In genomic region chr12:76643438-76643837, GRCh38 we compare ENCODE assay signal across 17 cellular contexts.
"Had no signal": no experiment of that assay in that cellular context is flagged by ENCODE, and none has a peak within 500 bp of the region (broad histone marks: within the 10 kb centered on the region; RNA-seq: fewer than 3 reads in every experiment).

No MANE protein-coding gene starts in this region.

- H3K9me3 Mint-ChIP-seq: activated T-helper 17 cell treated with anti-CD3 and anti-CD28 coated beads, Interleukin-2, amount 50 U/mL, for 72 hours; nephron; T-cell had no signal

- H3K4me1 Mint-ChIP-seq: activated T-helper 17 cell treated with anti-CD3 and anti-CD28 coated beads, Interleukin-2, amount 50 U/mL, for 72 hours; nephron; T-cell had no signal

- H3K36me3 Mint-ChIP-seq: T-cell had no signal

- H3K27ac Mint-ChIP-seq: activated T-helper 17 cell treated with anti-CD3 and anti-CD28 coated beads, Interleukin-2, amount 50 U/mL, for 72 hours; nephron; progenitor cell of endocrine pancreas; T-cell had no signal

- FAIRE-seq: colon, small intestine had no signal

- H3K4me3 Mint-ChIP-seq: activated T-helper 17 cell treated with anti-CD3 and anti-CD28 coated beads, Interleukin-2, amount 50 U/mL, for 72 hours; nephron; T-cell had no signal

- ATAC-seq: activated T-helper 17 cell treated with anti-CD3 and anti-CD28 coated beads, Interleukin-2, amount 50 U/mL, for 72 hours; right cardiac atrium; stimulated activated naive CD8-positive, alpha-beta T cell treated with anti-CD3 and anti-CD28 coated beads, Interleukin-15, Interleukin-2, amounts not matched to agents 100 U/mL and 50 U/mL, for 24 hours; T-cell had no signal

- H3K27me3 Mint-ChIP-seq: progenitor cell of endocrine pancreas had no signal

- DNase-seq: activated CD4-positive, alpha-beta T cell treated with anti-CD3 and anti-CD28 coated beads, Interleukin-2, amount 50 U/mL, for 4 hours; activated CD4-positive, CD25-positive, alpha-beta regulatory T cell treated with anti-CD3 and anti-CD28 coated beads, Interleukin-2, amount 50 U/mL, for 72 hours; activated naive CD4-positive, alpha-beta T cell treated with Interleukin-2 at 50 U/mL for 16 hours; activated T-cell treated with anti-CD3 and anti-CD28 coated beads for 4 hours; foreskin melanocyte; mesendoderm; nucleus accumbens; right cardiac atrium; small intestine; stimulated activated CD4-positive, alpha-beta T cell treated with anti-CD3 and anti-CD28 coated beads, Interleukin-4, amount 100 ng/mL, for 4 hours; stimulated activated naive CD8-positive, alpha-beta T cell treated with anti-CD3 and anti-CD28 coated beads, Interleukin-15, Interleukin-2, amounts not matched to agents 100 U/mL and 50 U/mL, for 24 hours; T-cell; T-helper 9 cell had no signal
